23 cellular contexts compared by ENCODE assay signal in the genomic region with DNA sequence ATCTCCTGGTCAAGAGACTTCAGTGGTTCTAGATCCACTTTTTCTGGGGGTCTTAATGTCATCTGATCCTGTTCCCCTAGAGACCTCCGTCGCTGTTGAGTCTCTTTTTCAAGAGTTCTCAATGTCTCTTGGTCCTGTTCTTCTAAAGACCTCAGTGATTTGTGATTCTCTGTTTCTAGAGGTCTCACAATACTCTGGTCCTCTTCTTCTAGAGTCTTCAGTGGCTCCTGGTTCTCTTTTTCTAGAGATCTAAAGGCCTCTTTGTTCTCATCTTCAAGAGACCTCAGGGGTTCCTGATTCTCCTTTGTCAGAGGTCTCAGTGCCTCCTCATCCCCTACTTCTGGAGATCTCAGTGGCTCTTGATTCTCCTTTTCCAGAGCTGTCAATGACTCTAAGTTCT. TPM values are rescaled to one million over a fixed set of nuclear protein-coding genes. Genes with fewer than 3 reads are reported as not detected.
"Had no signal": no experiment of that assay in that cellular context is flagged by ENCODE, and none has a peak within 500 bp of the region (broad histone marks: within the 10 kb centered on the region; RNA-seq: fewer than 3 reads in every experiment).

No MANE protein-coding gene starts in this region.

- H3K27me3 ChIP-seq: ovary had no signal

- H3K27ac Mint-ChIP-seq: activated B cell treated with CpG ODN at 0.5 μM for 24 hours; activated CD4-positive, alpha-beta memory T cell treated with anti-CD3 and anti-CD28 coated beads, Interleukin-2, amount 10 ng/mL, durations not matched to agents 7 days and 5 days; T-helper 2 cell treated with Interferon-gamma antibody and Interleukin-4, amounts not matched to agents 5 μg/mL and 100 μg/mL, for 36 hours had no signal

- H3K9me3 Mint-ChIP-seq: activated B cell treated with CpG ODN at 0.5 μM for 24 hours; activated CD4-positive, alpha-beta memory T cell treated with anti-CD3 and anti-CD28 coated beads, Interleukin-2, amount 10 ng/mL, durations not matched to agents 7 days and 5 days; activated T-cell treated with anti-CD3 and anti-CD28 coated beads, Interleukin-2, amount 50 U/mL, for 4 hours; T-helper 2 cell treated with Interferon-gamma antibody and Interleukin-4, amounts not matched to agents 5 μg/mL and 100 μg/mL, for 36 hours had no signal

- ATAC-seq: activated T-cell treated with anti-CD3 and anti-CD28 coated beads, Interleukin-2, amount 50 U/mL, for 4 hours; left lung; sciatic nerve; stimulated activated naive CD8-positive, alpha-beta T cell treated with anti-CD3 and anti-CD28 coated beads, Interleukin-15, Interleukin-2, amounts not matched to agents 100 U/mL and 50 U/mL, for 24 hours had no signal

- H3K27ac ChIP-seq: ovary, tibial artery had no signal

- H3K36me3 ChIP-seq: breast epithelium, left lung, ovary had no signal

- H3K4me2 ChIP-seq: SK-N-SH had no signal

- H3K9me3 ChIP-seq: breast epithelium, esophagus squamous epithelium, left lung, ovary, SK-N-SH, tibial artery had no signal

- FAIRE-seq: urothelium cell line had no signal

- H3K4me3 ChIP-seq: breast epithelium, esophagus squamous epithelium, left lung, ovary, tibial artery had no signal

- H3K9ac ChIP-seq: SK-N-SH had no signal

- H3K4me3 Mint-ChIP-seq: activated B cell treated with CpG ODN at 0.5 μM for 24 hours; activated CD4-positive, alpha-beta memory T cell treated with anti-CD3 and anti-CD28 coated beads, Interleukin-2, amount 10 ng/mL, durations not matched to agents 7 days and 5 days; activated T-cell treated with anti-CD3 and anti-CD28 coated beads, Interleukin-2, amount 50 U/mL, for 4 hours; T-helper 2 cell treated with Interferon-gamma antibody and Interleukin-4, amounts not matched to agents 5 μg/mL and 100 μg/mL, for 36 hours had no signal

- H3K4me1 Mint-ChIP-seq: activated CD4-positive, alpha-beta memory T cell treated with anti-CD3 and anti-CD28 coated beads, Interleukin-2, amount 10 ng/mL, durations not matched to agents 7 days and 5 days had no signal

- DNase-seq: activated B cell treated with CpG ODN at 0.5 μM for 24 hours; activated CD4-positive, alpha-beta memory T cell treated with anti-CD3 and anti-CD28 coated beads, Interleukin-2, amount 10 ng/mL, durations not matched to agents 7 days and 5 days; activated CD4-positive, alpha-beta T cell treated with anti-CD3 and anti-CD28 coated beads for 48 hours; activated effector memory CD4-positive, alpha-beta T cell treated with anti-CD3 and anti-CD28 coated beads, Interleukin-2, amount 50 U/mL, for 16 hours; activated naive CD4-positive, alpha-beta T cell treated with anti-CD3 and anti-CD28 coated beads, Interleukin-2, amount 50 U/mL, for 16 hours; activated T-cell treated with anti-CD3 and anti-CD28 coated beads, Interleukin-2, amount 50 U/mL, for 4 hours; aorta; effector CD8-positive, alpha-beta T cell; esophagus squamous epithelium; hypothalamus; islet precursor cell; left lung; ovary; SK-N-SH; stimulated activated naive CD8-positive, alpha-beta T cell treated with anti-CD3 and anti-CD28 coated beads, Interleukin-15, Interleukin-2, amounts not matched to agents 100 U/mL and 50 U/mL, for 24 hours; substantia nigra; tibial artery had no signal

RNA-seq across cellular contexts. Expression of gene NES, which starts 5.4 kb away (rescaled TPM):
- total RNA-seq: activated B cell treated with CpG ODN at 0.5 μM for 24 hours; activated CD4-positive, alpha-beta memory T cell treated with anti-CD3 and anti-CD28 coated beads, Interleukin-2, amount 10 ng/mL, durations not matched to agents 7 days and 5 days had no signal

RNA-seq across cellular contexts. Expression of gene BCAN, which starts 29.9 kb away (rescaled TPM):
- total RNA-seq: activated CD4-positive, alpha-beta memory T cell treated with anti-CD3 and anti-CD28 coated beads, Interleukin-2, amount 10 ng/mL, durations not matched to agents 7 days and 5 days; activated T-cell treated with anti-CD3 and anti-CD28 coated beads, Interleukin-2, amount 50 U/mL, for 4 hours; esophagus squamous epithelium; pulmonary artery endothelial cell had no signal

RNA-seq across cellular contexts. Expression of gene HAPLN2, which starts 52.6 kb away (rescaled TPM):
- total RNA-seq: activated B cell treated with CpG ODN at 0.5 μM for 24 hours; activated CD4-positive, alpha-beta memory T cell treated with anti-CD3 and anti-CD28 coated beads, Interleukin-2, amount 10 ng/mL, durations not matched to agents 7 days and 5 days; activated T-cell treated with anti-CD3 and anti-CD28 coated beads, Interleukin-2, amount 50 U/mL, for 4 hours; breast epithelium; myocyte; pulmonary artery endothelial cell had no signal
